ENCODE assay signal across 8 cellular contexts in the genomic region with DNA sequence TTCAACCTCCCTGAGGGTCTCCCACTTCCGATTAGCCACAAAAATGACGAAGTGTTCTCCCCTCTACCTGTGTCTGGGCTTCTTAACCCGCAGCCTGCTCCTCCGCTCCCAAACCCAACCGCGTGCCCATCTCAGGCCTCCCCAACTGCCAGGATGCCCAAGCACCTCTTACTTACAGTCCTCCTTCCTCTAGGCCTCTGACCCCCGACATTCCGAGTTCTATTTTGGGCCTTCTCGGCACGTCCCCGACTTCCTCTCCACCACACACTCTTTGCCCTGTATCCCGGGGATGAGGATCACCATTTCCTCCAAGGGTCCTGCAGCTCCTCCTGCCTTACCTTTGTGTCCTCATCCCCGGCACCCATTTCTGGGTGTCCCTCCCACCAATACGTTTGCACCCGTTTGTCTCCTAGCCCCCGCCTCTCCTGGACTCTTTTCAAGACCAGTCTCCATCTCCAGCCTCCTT. TPM values are rescaled to one million over a fixed set of nuclear protein-coding genes. Genes with fewer than 3 reads are reported as not detected.
DNase-seq lines count a peak whose midpoint lies in the region; ATAC-seq and TF ChIP-seq lines count a peak whose summit lies in the region.

No MANE protein-coding gene starts in this region.

- H3K9ac ChIP-seq in smooth muscle cell (ENCODE audit: low read depth): peak overlapping the region; percentile 23

- peak overlapping the region; percentile 83 for H3K27ac ChIP-seq in smooth muscle cell (ENCODE audit: low read depth)

- H3K27ac Mint-ChIP-seq in activated B cell treated with CpG ODN at 0.5 μM for 24 hours: peak overlapping the region; percentile 98
- H3K27ac Mint-ChIP-seq in glutamatergic neuron (ENCODE audit: unreplicated experiment): peak overlapping the region; percentile 99

- 4% methylated on average over 16 of the region's 16 CpGs for WGBS in smooth muscle cell (ENCODE audit: low lambda C conversion rate)

- TF ChIP-seq CTCF in activated B cell treated with CpG ODN at 0.5 μM for 24 hours (IDR thresholded peaks at IDR 0.05): no peak
- no peak for TF ChIP-seq CTCF in glutamatergic neuron (IDR thresholded peaks at IDR 0.05; ENCODE audit: partially characterized antibody, unreplicated experiment)
- no peak for TF ChIP-seq CTCF in smooth muscle cell (IDR thresholded peaks at IDR 0.05; ENCODE audit: borderline replicate concordance, insufficient read depth, poor library complexity, severe bottlenecking)

- POLR2A ChIA-PET in activated B cell treated with CpG ODN at 0.5 μM for 24 hours (lab: Charles Lee): interaction anchor here (0.5 to 7.1 kb wide), 59 partner anchors 10 to 1669 kb away, joined by 3 to 340 read pairs (median 4); partner anchors contain the start of genes AP5B1, BANF1, C11orf68 and CCDC85B

- H3K4me3 Mint-ChIP-seq in activated B cell treated with CpG ODN at 0.5 μM for 24 hours (peak overlapping the region; percentile 99), glutamatergic neuron (ENCODE audit: unreplicated experiment) (peak overlapping the region; percentile 98)

- CTCF ChIA-PET in activated B cell treated with CpG ODN at 0.5 μM for 24 hours (lab: Charles Lee): interaction anchor here (0.6 to 4.3 kb wide), 21 partner anchors 8 to 335 kb away, joined by 3 to 63 read pairs (median 4); partner anchors contain the start of genes CCDC85B, FIBP, KAT5 and PCNX3

- peak overlapping the region; percentile 88 for H3K4me2 ChIP-seq in smooth muscle cell

- DNase-seq in activated gamma-delta T cell treated with anti-CD3 and anti-CD28 coated beads, Interleukin-2, amount 50 U/mL, for 16 hours (ENCODE audit: low read depth): peak; percentile 24
- DNase-seq in activated gamma-delta T cell treated with Interleukin-2 at 50 U/mL for 16 hours: no peak
- no peak for DNase-seq in activated B cell treated with CpG ODN at 0.5 μM for 24 hours
- no peak for DNase-seq in glutamatergic neuron
- no peak for DNase-seq in smooth muscle cell (lab: John Stamatoyannopoulos, UW; ENCODE audit: unreplicated experiment)
- DNase-seq in GM19238 (ENCODE audit: insufficient read length, low spot score): no peak

- H3K4me3 ChIP-seq in smooth muscle cell: peak overlapping the region; percentile 96

- H3K4me1 ChIP-seq in smooth muscle cell (ENCODE audit: low read depth): peaks cover 16% of the 10 kb centered on the region

- H3K36me3 Mint-ChIP-seq in activated B cell treated with CpG ODN at 0.5 μM for 24 hours (ENCODE audit: low read depth): peaks cover 53% of the 10 kb centered on the region
- H3K36me3 Mint-ChIP-seq in glutamatergic neuron (ENCODE audit: unreplicated experiment): peaks cover 4% of the 10 kb centered on the region

- H3K36me3 ChIP-seq in smooth muscle cell (ENCODE audit: low read depth): peaks cover under 1% of the 10 kb centered on the region

- H3K27me3 ChIP-seq in smooth muscle cell (ENCODE audit: low read depth): no peaks in the 10 kb centered on the region

- H2AFZ ChIP-seq in smooth muscle cell (ENCODE audit: low read depth): no peak overlapping the region

- H3K9me3 ChIP-seq in smooth muscle cell (replicated peaks; ENCODE audit: low read depth): no peaks in the 10 kb centered on the region

- H4K20me1 ChIP-seq in smooth muscle cell (ENCODE audit: low read depth): peaks cover 43% of the 10 kb centered on the region

- H3K4me1 Mint-ChIP-seq in activated B cell treated with CpG ODN at 0.5 μM for 24 hours (peaks cover 49% of the 10 kb centered on the region), glutamatergic neuron (ENCODE audit: low read depth, unreplicated experiment) (peaks cover 11% of the 10 kb centered on the region)

- peaks cover 57% of the 10 kb centered on the region for H3K79me2 ChIP-seq in smooth muscle cell (ENCODE audit: low read depth)

- no peak for ATAC-seq in activated B cell treated with CpG ODN at 0.5 μM for 24 hours (ENCODE audit: low read depth)
- no peak for ATAC-seq in HG02759 (IDR thresholded peaks at IDR 0.05; ENCODE audit: unreplicated experiment)
- ATAC-seq in GM18505 (IDR thresholded peaks at IDR 0.05; ENCODE audit: unreplicated experiment): no peak

- intact Hi-C loops in activated B cell treated with CpG ODN at 0.5 μM for 24 hours (cut with micrococcal nuclease): loop anchor here (1.0 to 5.0 kb wide), 10 partner anchors 8 to 288 kb away; partner anchors contain the start of genes AP5B1, BANF1, EFEMP2 and EIF1AD

- H3K27me3 Mint-ChIP-seq in activated B cell treated with CpG ODN at 0.5 μM for 24 hours: no peaks in the 10 kb centered on the region
- H3K27me3 Mint-ChIP-seq in glutamatergic neuron (ENCODE audit: unreplicated experiment): peaks cover 36% of the 10 kb centered on the region

- H3K9me3 Mint-ChIP-seq in activated B cell treated with CpG ODN at 0.5 μM for 24 hours: no peaks in the 10 kb centered on the region
- H3K9me3 Mint-ChIP-seq in glutamatergic neuron (ENCODE audit: unreplicated experiment): peaks cover 35% of the 10 kb centered on the region

- peaks cover 33% of the 10 kb centered on the region for H3F3A ChIP-seq in smooth muscle cell (ENCODE audit: low read depth)

- no peak for TF ChIP-seq POLR2A in GM18505 (IDR thresholded peaks at IDR 0.05; ENCODE audit: borderline replicate concordance, extremely low read depth, insufficient read depth, insufficient read length)

RNA-seq across cellular contexts. Expression of gene MUS81, which starts 0.4 kb away (rescaled TPM):
- total RNA-seq in activated B cell treated with CpG ODN at 0.5 μM for 24 hours: 73.8 and 83.1 TPM in 2 replicates
- 114 TPM for total RNA-seq in glutamatergic neuron (ENCODE audit: unreplicated experiment)
- total RNA-seq in smooth muscle cell: 21.7 and 35.1 TPM in 2 replicates
- polyA plus RNA-seq in smooth muscle cell: 39.6 and 61.1 TPM in 2 replicates

RNA-seq across cellular contexts. Expression of gene CFL1, which starts 1.9 kb away (rescaled TPM):
- total RNA-seq in activated B cell treated with CpG ODN at 0.5 μM for 24 hours (1,079 and 1,089 TPM in 2 replicates), glutamatergic neuron (ENCODE audit: unreplicated experiment) (1,294 TPM), smooth muscle cell (1,233 and 1,255 TPM in 2 replicates)
- 3,052 and 3,080 TPM in 2 replicates for polyA plus RNA-seq in smooth muscle cell

RNA-seq across cellular contexts. Expression of gene EFEMP2, which starts 12.8 kb away (rescaled TPM):
- total RNA-seq in activated B cell treated with CpG ODN at 0.5 μM for 24 hours (3.8 and 6.3 TPM in 2 replicates), glutamatergic neuron (ENCODE audit: unreplicated experiment) (16.3 TPM), smooth muscle cell (99.7 and 103 TPM in 2 replicates)
- polyA plus RNA-seq in smooth muscle cell: 328 and 362 TPM in 2 replicates

RNA-seq across cellular contexts. Expression of gene CTSW, which starts 19.8 kb away (rescaled TPM):
- 0.59 and 0.93 TPM in 2 replicates for total RNA-seq in activated B cell treated with CpG ODN at 0.5 μM for 24 hours
- total RNA-seq in glutamatergic neuron (ENCODE audit: unreplicated experiment): not detected
- not detected in 2 replicates for total RNA-seq in smooth muscle cell
- polyA plus RNA-seq in smooth muscle cell: 0.52 TPM in 1 of 2 replicates, not detected in the other

RNA-seq across cellular contexts. Expression of gene SNX32, which starts 26.1 kb away (rescaled TPM):
- total RNA-seq in activated B cell treated with CpG ODN at 0.5 μM for 24 hours (0.37 and 1.0 TPM in 2 replicates), glutamatergic neuron (ENCODE audit: unreplicated experiment) (14.7 TPM), smooth muscle cell (0.63 and 1.2 TPM in 2 replicates)
- 1.1 and 3.3 TPM in 2 replicates for polyA plus RNA-seq in smooth muscle cell
